Comparison of ENCODE assay signal across 8 cellular contexts in the genomic region with DNA sequence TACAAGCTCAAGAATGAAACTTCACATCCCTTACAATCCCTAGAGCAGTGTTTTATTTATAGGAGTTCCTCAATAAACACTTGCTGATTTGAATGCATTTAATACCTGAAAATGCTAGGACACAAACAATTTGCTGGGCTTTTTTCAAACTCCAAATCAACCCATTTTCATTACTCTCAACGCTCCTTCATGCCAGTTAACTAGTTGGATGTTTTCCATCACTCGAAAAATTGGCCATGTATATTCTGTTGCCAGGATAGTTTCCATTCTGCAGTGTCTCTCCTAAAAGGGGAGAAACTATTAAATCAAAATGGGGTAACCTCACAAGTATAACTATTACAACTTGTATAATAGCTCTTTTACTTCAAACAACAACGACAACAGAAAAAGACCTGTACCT. TPM values are rescaled to one million over a fixed set of nuclear protein-coding genes. Genes with fewer than 3 reads are reported as not detected.
A peak's percentile ranks its signal among the peaks of the same experiment; 100 is the strongest.
DNase-seq lines count a peak whose midpoint lies in the region.

No MANE protein-coding gene starts in this region.

- H3K36me3 Mint-ChIP-seq in CD4-positive, alpha-beta memory T cell, result peaks cover 11 to 18% of the 10 kb centered on the region in 2 donors

- peaks cover 0 to 2% (median 0%) of the 10 kb centered on the region in 8 donors for H3K9me3 Mint-ChIP-seq in CD4-positive, alpha-beta memory T cell

- DNase-seq in CD4-positive, alpha-beta memory T cell, result no peak
- DNase-seq in NCI-H69 (lab: John Stamatoyannopoulos, UW) (peak; percentile 15), NCI-H82 treated with DMSO at 0.1 percent for 48 hours (lab: John Stamatoyannopoulos, UW; ENCODE audit: unreplicated experiment) (no peak), NCI-H1930 (lab: John Stamatoyannopoulos, UW) (no peak), NCI-H1436 treated with DMSO at 0.1 percent for 48 hours (lab: John Stamatoyannopoulos, UW) (no peak), head of caudate nucleus (no peak)

- no peaks in the 10 kb centered on the region for H3K36me3 ChIP-seq in CD4-positive, alpha-beta memory T cell (ENCODE audit: insufficient read depth, low read length)
- H3K36me3 ChIP-seq in ectodermal cell (ENCODE audit: control insufficient read depth, insufficient read depth, low read length), result peaks cover 6% of the 10 kb centered on the region
- H3K36me3 ChIP-seq in neuron (ENCODE audit: insufficient read depth, low read length), result no peaks in the 10 kb centered on the region

- POLR2A ChIA-PET in CD4-positive, alpha-beta memory T cell (lab: Charles Lee; ENCODE audit: partially characterized antibody), result no interaction called here

- 89 to 98% methylated on average over 3 of the region's 3 CpGs for WGBS in ectodermal cell, 2 experiments

- H3K27me3 Mint-ChIP-seq in CD4-positive, alpha-beta memory T cell, result no peaks in the 10 kb centered on the region

- H2AFZ ChIP-seq in neuron (ENCODE audit: low read depth, low read length), result peak overlapping the region; percentile 92

- peak overlapping the region; percentile 93 for H3K27ac ChIP-seq in CD4-positive, alpha-beta memory T cell (ENCODE audit: low read depth, low read length)
- H3K27ac ChIP-seq in ectodermal cell (ENCODE audit: insufficient read depth, low read depth, low read length, poor library complexity, severe bottlenecking), result no peak overlapping the region

- intact Hi-C loops in CD4-positive, alpha-beta memory T cell (cut with micrococcal nuclease), result no loop called here
- intact Hi-C loops in head of caudate nucleus (cut with DNase I), result no loop called here

- H3K27me3 ChIP-seq in CD4-positive, alpha-beta memory T cell (ENCODE audit: insufficient read depth, low read length), result no peaks in the 10 kb centered on the region
- H3K27me3 ChIP-seq in ectodermal cell (ENCODE audit: control insufficient read depth, insufficient read depth, low read length, poor library complexity, severe bottlenecking) (no peaks in the 10 kb centered on the region), neuron (ENCODE audit: insufficient read depth, low read length) (no peaks in the 10 kb centered on the region)

- H3K27ac Mint-ChIP-seq in CD4-positive, alpha-beta memory T cell, result peak overlapping the region; percentile 90 to 100 (median 99)

- H3K9me3 ChIP-seq in CD4-positive, alpha-beta memory T cell (ENCODE audit: control insufficient read depth in 1 of 2, low read length in 2 of 2), result no peaks in the 10 kb centered on the region
- H3K9me3 ChIP-seq in ectodermal cell (ENCODE audit: control insufficient read depth, low read length), result no peaks in the 10 kb centered on the region
- H3K9me3 ChIP-seq in neuron (ENCODE audit: low read length), result no peaks in the 10 kb centered on the region

- peak overlapping the region; percentile 4 to 85 for H3K4me3 ChIP-seq in CD4-positive, alpha-beta memory T cell (ENCODE audit: low read length in 2 of 2)
- H3K4me3 ChIP-seq in ectodermal cell (ENCODE audit: insufficient read depth, low read depth, low read length) (peak overlapping the region; percentile 83), neuron (ENCODE audit: low read length) (peak overlapping the region; percentile 89)

- CTCF ChIA-PET in CD4-positive, alpha-beta memory T cell (lab: Charles Lee; ENCODE audit: partially characterized antibody), result no interaction called here

- H3K4me1 Mint-ChIP-seq in CD4-positive, alpha-beta memory T cell, result peaks cover 15 to 31% (median 18%) of the 10 kb centered on the region in 4 donors

- peak overlapping the region; percentile 90 to 99 (median 97) for H3K4me3 Mint-ChIP-seq in CD4-positive, alpha-beta memory T cell

- peaks cover 23% of the 10 kb centered on the region for H3K4me1 ChIP-seq in CD4-positive, alpha-beta memory T cell (ENCODE audit: insufficient read depth, low read length)
- H3K4me1 ChIP-seq in ectodermal cell (ENCODE audit: control insufficient read depth, insufficient read depth, low read length) (no peaks in the 10 kb centered on the region), neuron (ENCODE audit: insufficient read depth, low read length) (peaks cover 12% of the 10 kb centered on the region)

RNA-seq across cellular contexts. Expression of gene GBE1, which starts 1.2 kb away (rescaled TPM):
- total RNA-seq in CD4-positive, alpha-beta memory T cell, result 1 to 10 TPM; 9.3 to 9.6 TPM
- 10 to 100 TPM; 12.3 to 16.6 TPM for polyA plus RNA-seq in CD4-positive, alpha-beta memory T cell
- polyA plus RNA-seq in ectodermal cell (2013, experiment 1 of 4), result 25.1 TPM
- polyA plus RNA-seq in ectodermal cell (2013, experiment 2 of 4), result 24.8 TPM
- polyA plus RNA-seq in ectodermal cell (2013, experiment 3 of 4), result 14.7 TPM
- polyA plus RNA-seq in ectodermal cell (2013, experiment 4 of 4), result 14.2 TPM
